20 cellular contexts compared by ENCODE assay signal in the genomic region with DNA sequence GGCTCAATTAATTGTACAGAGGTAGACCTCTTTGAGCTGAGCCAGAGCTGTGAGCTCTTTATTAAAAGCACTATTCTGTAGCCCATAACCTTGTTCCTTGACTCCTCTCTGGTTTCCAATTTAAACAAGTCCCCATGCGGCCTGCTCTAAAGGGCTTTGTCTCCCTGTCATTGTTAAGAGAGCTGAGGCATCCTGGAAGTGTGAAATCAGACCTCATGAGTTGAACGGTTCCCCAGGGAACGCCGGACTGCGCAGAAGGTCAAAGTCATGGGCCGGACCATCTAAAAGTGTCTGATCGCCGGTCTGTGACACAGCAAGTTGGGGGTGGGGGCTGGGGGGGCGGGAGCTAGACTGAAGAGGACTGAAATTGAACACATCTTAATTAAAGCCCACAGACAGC.
A peak's percentile ranks its signal among the peaks of the same experiment; 100 is the strongest.
DNase-seq lines count a peak whose midpoint lies in the region; ATAC-seq, FAIRE-seq and TF ChIP-seq lines count a peak whose summit lies in the region.
"Had no signal": no experiment of that assay in that cellular context is flagged by ENCODE, and none has a peak within 500 bp of the region (broad histone marks: within the 10 kb centered on the region; RNA-seq: fewer than 3 reads in every experiment).

No MANE protein-coding gene starts in this region.

- no peak for ATAC-seq in mucosa of descending colon
- no peak for ATAC-seq in T-cell (replicated peaks in 1 of 4)
- ATAC-seq: activated CD8-positive, alpha-beta T cell treated with anti-CD3 and anti-CD28 coated beads, Interleukin-2, amount 10 ng/mL, durations not matched to agents 7 days and 5 days; effector memory CD8-positive, alpha-beta T cell; left colon had no signal

- H3K9me3 ChIP-seq in HAP-1 (no peaks in the 10 kb centered on the region), SJCRH30 (replicated peaks) (no peaks in the 10 kb centered on the region), mucosa of descending colon (no peaks in the 10 kb centered on the region)
- H3K9me3 ChIP-seq: spleen had no signal

- CTCF ChIA-PET in T-cell (lab: Charles Lee) = no interaction called here

- TF ChIP-seq POLR2A in H54 (IDR thresholded peaks at IDR 0.05; ENCODE audit: low read depth, low read length) = no peak

- peak overlapping the region; percentile 68 for H3K27ac ChIP-seq in SJCRH30
- H3K27ac ChIP-seq: parathyroid adenoma, spleen had no signal

- DNase-seq in HAP-1 (ENCODE audit: low spot score in 2 of 2) (peak; percentile 61 to 64), SJCRH30 (peak; percentile 78 to 86), globus pallidus (ENCODE audit: low spot score) (peak; percentile 14), posterior vena cava (ENCODE audit: low spot score) (peak; percentile 74), mucosa of descending colon (no peak), H54 (ENCODE audit: insufficient read length, low spot score) (no peak), T-cell (no peak)
- DNase-seq: activated CD8-positive, alpha-beta T cell treated with anti-CD3 and anti-CD28 coated beads, Interleukin-2, amount 10 ng/mL, durations not matched to agents 7 days and 5 days; Calu3; central memory CD4-positive, alpha-beta T cell; effector memory CD8-positive, alpha-beta T cell; GDM1; KBM-7; left colon; NCI-H226; spleen had no signal

- H3K27me3 Mint-ChIP-seq in T-cell = no peaks in the 10 kb centered on the region
- H3K27me3 Mint-ChIP-seq: effector memory CD8-positive, alpha-beta T cell had no signal

- peaks cover 75% of the 10 kb centered on the region for H3K27me3 ChIP-seq in HAP-1 (ENCODE audit: low read depth)
- no peaks in the 10 kb centered on the region for H3K27me3 ChIP-seq in SJCRH30
- H3K27me3 ChIP-seq: spleen had no signal

- no peak overlapping the region for H3K27ac Mint-ChIP-seq in T-cell
- H3K27ac Mint-ChIP-seq: activated CD8-positive, alpha-beta T cell treated with anti-CD3 and anti-CD28 coated beads, Interleukin-2, amount 10 ng/mL, durations not matched to agents 7 days and 5 days; activated T-helper 1 cell treated with anti-CD3 and anti-CD28 coated beads, Interleukin-12 subunit alpha, Interleukin-12 subunit beta, Interleukin-2, Interleukin-4 antibody, amounts not matched to agents 30 ng/mL and 10 ng/mL and 1 ng/mL, durations not matched to agents 14 hours and 24 hours and 36 hours; effector memory CD8-positive, alpha-beta T cell; T-helper 1 cell treated with Interleukin-12 subunit alpha and Interleukin-12 subunit beta and Interleukin-4 antibody, amounts not matched to agents 30 μg/mL and 1 μg/mL, for 36 hours had no signal

- POLR2A ChIA-PET in T-cell (lab: Charles Lee) = no interaction called here

- H3K4me3 ChIP-seq in HAP-1 = no peak overlapping the region
- H3K4me3 ChIP-seq in SJCRH30 = peak overlapping the region; percentile 24
- no peak overlapping the region for H3K4me3 ChIP-seq in mucosa of descending colon
- H3K4me3 ChIP-seq: spleen had no signal

- H3K36me3 ChIP-seq in HAP-1 (replicated peaks) = no peaks in the 10 kb centered on the region
- no peaks in the 10 kb centered on the region for H3K36me3 ChIP-seq in SJCRH30
- H3K36me3 ChIP-seq in mucosa of descending colon (ENCODE audit: low read depth) = no peaks in the 10 kb centered on the region

- H3K4me1 ChIP-seq in HAP-1 = peaks cover 4% of the 10 kb centered on the region; the same call in 1 of the 2 replicates
- H3K4me1 ChIP-seq in SJCRH30 = peaks cover 12% of the 10 kb centered on the region
- no peaks in the 10 kb centered on the region for H3K4me1 ChIP-seq in mucosa of descending colon (ENCODE audit: low read depth)
- H3K4me1 ChIP-seq: parathyroid adenoma, spleen had no signal

- TF ChIP-seq CTCF in mucosa of descending colon (IDR thresholded peaks at IDR 0.05) = no peak

- in situ Hi-C loops in HAP-1 (cut with MboI; ENCODE audit: low sequenced_read_pairs) = no loop called here

- no peaks in the 10 kb centered on the region for H3K36me3 Mint-ChIP-seq in T-cell

- H3K9me3 Mint-ChIP-seq in T-cell = no peaks in the 10 kb centered on the region
- H3K9me3 Mint-ChIP-seq: activated T-helper 1 cell treated with anti-CD3 and anti-CD28 coated beads, Interleukin-12 subunit alpha, Interleukin-12 subunit beta, Interleukin-2, Interleukin-4 antibody, amounts not matched to agents 30 ng/mL and 10 ng/mL and 1 ng/mL, durations not matched to agents 14 hours and 24 hours and 36 hours; effector memory CD8-positive, alpha-beta T cell; T-helper 1 cell treated with Interleukin-12 subunit alpha and Interleukin-12 subunit beta and Interleukin-4 antibody, amounts not matched to agents 30 μg/mL and 1 μg/mL, for 36 hours had no signal

- FAIRE-seq in H54 (lab: Jason Lieb, UNC) = no peak
- FAIRE-seq: GM12891 had no signal

- intact Hi-C loops in posterior vena cava (cut with DNase I) (no loop called here), mucosa of descending colon (cut with DNase I, micrococcal nuclease) (no loop called here)

- H3K4me1 Mint-ChIP-seq in T-cell = no peaks in the 10 kb centered on the region

- H3K4me3 Mint-ChIP-seq in T-cell = no peak overlapping the region
- H3K4me3 Mint-ChIP-seq: activated CD8-positive, alpha-beta T cell treated with anti-CD3 and anti-CD28 coated beads, Interleukin-2, amount 10 ng/mL, durations not matched to agents 7 days and 5 days; activated T-helper 1 cell treated with anti-CD3 and anti-CD28 coated beads, Interleukin-12 subunit alpha, Interleukin-12 subunit beta, Interleukin-2, Interleukin-4 antibody, amounts not matched to agents 30 ng/mL and 10 ng/mL and 1 ng/mL, durations not matched to agents 14 hours and 24 hours and 36 hours; effector memory CD8-positive, alpha-beta T cell; T-helper 1 cell treated with Interleukin-12 subunit alpha and Interleukin-12 subunit beta and Interleukin-4 antibody, amounts not matched to agents 30 μg/mL and 1 μg/mL, for 36 hours had no signal

Comparison
In these comparisons a context has a peak if more than half of its experiments do, and no peak if none do; other contexts are left out.
1. DNase-seq: peak in HAP-1 (2 of 2), SJCRH30 (2 of 2), globus pallidus (single experiment) and posterior vena cava (single experiment); none in mucosa of descending colon (0 of 3), H54 (single experiment) and T-cell (0 of 34).